In the genomic region with DNA sequence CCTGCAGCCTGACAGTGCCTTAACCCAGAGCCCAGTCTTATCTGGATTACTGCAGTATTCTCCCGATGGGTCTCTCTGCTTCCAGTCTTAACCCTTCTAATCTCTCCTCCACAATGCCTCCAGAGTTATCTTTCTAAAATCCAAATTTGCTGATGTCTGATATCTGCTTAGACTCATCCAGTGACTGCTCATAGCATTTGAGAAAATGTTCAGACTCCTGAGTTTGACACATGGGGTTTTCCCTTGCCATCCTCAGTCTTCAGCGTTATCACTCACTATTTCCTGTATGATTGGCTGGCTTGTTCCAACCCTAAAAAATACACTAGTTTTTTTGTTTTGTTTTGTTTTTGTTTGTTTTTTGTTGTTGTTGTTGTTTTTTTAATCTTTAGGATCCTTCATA, we compare ENCODE assay signal across 25 cellular contexts.
DNase-seq lines count a peak whose midpoint lies in the region; ATAC-seq and TF ChIP-seq lines count a peak whose summit lies in the region.
"Had no signal": no experiment of that assay in that cellular context is flagged by ENCODE, and none has a peak within 500 bp of the region (broad histone marks: within the 10 kb centered on the region; RNA-seq: fewer than 3 reads in every experiment).

No MANE protein-coding gene starts in this region.

- no TSS peak for BruUV-seq in MCF 10A (replicated peaks; lab: Mats Ljungman, UMichigan)

- no peaks in the 10 kb centered on the region for H3K36me3 Mint-ChIP-seq in MCF 10A (ENCODE audit: insufficient read depth, unreplicated experiment)
- H3K36me3 Mint-ChIP-seq: activated naive CD8-positive, alpha-beta T cell treated with anti-CD3 and anti-CD28 coated beads, Interleukin-2, amount 10 ng/mL, durations not matched to agents 7 days and 5 days; WTC11 had no signal

- no peak overlapping the region for H3K4me3 Mint-ChIP-seq in MCF 10A (ENCODE audit: unreplicated experiment)
- H3K4me3 Mint-ChIP-seq: activated CD4-positive, alpha-beta memory T cell treated with anti-CD3 and anti-CD28 coated beads, Interleukin-2, amount 10 ng/mL, durations not matched to agents 7 days and 5 days; activated naive CD8-positive, alpha-beta T cell treated with anti-CD3 and anti-CD28 coated beads, Interleukin-2, amount 10 ng/mL, durations not matched to agents 7 days and 5 days; dendritic cell treated with granulocyte-macrophage colony-stimulating factor and Interleukin-4, amounts not matched to agents 40 ng/mL and 50 ng/mL, for 4 days; WTC11 had no signal

- H3K27me3 ChIP-seq in breast epithelium, result no peaks in the 10 kb centered on the region
- H3K27me3 ChIP-seq in mesenchymal stem cell (ENCODE audit: control insufficient read depth in 1 of 2, insufficient read depth in 1 of 2, low read length in 2 of 2), result no peaks in the 10 kb centered on the region
- H3K27me3 ChIP-seq: vagina had no signal

- TF ChIP-seq POLR2A in breast epithelium (IDR thresholded peaks at IDR 0.05), result no peak

- intact Hi-C loops in MCF 10A (cut with micrococcal nuclease), result loop anchor here (5.0 kb wide), 1 partner anchor 194 kb away; no protein-coding TSS in a partner anchor
- intact Hi-C loops in breast epithelium (cut with DNase I; ENCODE audit: low total_unique reads), result no loop called here

- no peak overlapping the region for H3K4ac ChIP-seq in mesenchymal stem cell (ENCODE audit: low read depth in 1 of 2, low read length in 2 of 2)

- H3K27ac ChIP-seq in breast epithelium (peak overlapping the region in 1 of 2 donors; percentile 25), mesenchymal stem cell (ENCODE audit: low read length, poor library complexity, severe bottlenecking) (no peak overlapping the region)
- H3K27ac ChIP-seq: heart right ventricle, KMS-11, psoas muscle, skin epidermis, vagina had no signal

- no peak overlapping the region for H2BK5ac ChIP-seq in mesenchymal stem cell (ENCODE audit: low read depth, low read length, poor library complexity, severe bottlenecking)

- H4K91ac ChIP-seq in mesenchymal stem cell (ENCODE audit: low read length), result no peak overlapping the region

- no peak overlapping the region for H3K14ac ChIP-seq in mesenchymal stem cell (ENCODE audit: low read length in 2 of 2)

- peaks cover 11% of the 10 kb centered on the region for H3K79me1 ChIP-seq in mesenchymal stem cell (replicated peaks; ENCODE audit: low read length, poor library complexity, severe bottlenecking)

- H3K9me3 Mint-ChIP-seq in MCF 10A (ENCODE audit: unreplicated experiment), result no peaks in the 10 kb centered on the region
- H3K9me3 Mint-ChIP-seq: activated CD4-positive, alpha-beta memory T cell treated with anti-CD3 and anti-CD28 coated beads, Interleukin-2, amount 10 ng/mL, durations not matched to agents 7 days and 5 days; activated naive CD8-positive, alpha-beta T cell treated with anti-CD3 and anti-CD28 coated beads, Interleukin-2, amount 10 ng/mL, durations not matched to agents 7 days and 5 days; dendritic cell treated with granulocyte-macrophage colony-stimulating factor and Interleukin-4, amounts not matched to agents 40 ng/mL and 50 ng/mL, for 4 days; WTC11 had no signal

- H2BK15ac ChIP-seq in mesenchymal stem cell (ENCODE audit: low read depth, poor library complexity, severe bottlenecking), result no peak overlapping the region

- no peak overlapping the region for H3K4me2 ChIP-seq in mesenchymal stem cell (ENCODE audit: low read length, poor library complexity, severe bottlenecking)
- H3K4me2 ChIP-seq: KMS-11 had no signal

- H3K18ac ChIP-seq in mesenchymal stem cell (ENCODE audit: low read depth in 1 of 2, low read length in 2 of 2), result peak overlapping the region in 1 of 2 experiments; percentile 66

- DNase-seq in MCF 10A (ENCODE audit: unreplicated experiment), result no peak
- DNase-seq in breast epithelium (ENCODE audit: low spot score in 2 of 2), result no peak
- peak; percentile 33 for DNase-seq in mesenchymal stem cell
- DNase-seq in GOT3 (lab: John Stamatoyannopoulos, UW), result no peak
- DNase-seq in stimulated activated CD4-positive, alpha-beta T cell treated with anti-CD3 and anti-CD28 coated beads, Interleukin-1b, Interleukin-23, amount 100 ng/mL, for 48 hours, result no peak
- no peak for DNase-seq in cerebellar cortex (ENCODE audit: low spot score)
- DNase-seq in 8988T, result no peak
- DNase-seq: activated CD4-positive, alpha-beta memory T cell treated with anti-CD3 and anti-CD28 coated beads, Interleukin-2, amount 10 ng/mL, durations not matched to agents 7 days and 5 days; activated naive CD8-positive, alpha-beta T cell treated with anti-CD3 and anti-CD28 coated beads, Interleukin-2, amount 10 ng/mL, durations not matched to agents 7 days and 5 days; activated T-cell treated with anti-CD3 and anti-CD28 coated beads, Interleukin-2, amount 50 U/mL, for 1 hour; Calu3; heart right ventricle; left ventricle myocardium superior; NCI-H1048; NCI-H2029 treated with DMSO at 0.1 percent for 48 hours; NCI-H446; psoas muscle; stimulated activated CD4-positive, alpha-beta T cell treated with anti-CD3 and anti-CD28 coated beads, Interleukin-4, amount 100 ng/mL, for 24 hours had no signal

- H3K9me3 ChIP-seq in breast epithelium (no peaks in the 10 kb centered on the region), mesenchymal stem cell (ENCODE audit: control insufficient read depth, low read length) (no peaks in the 10 kb centered on the region)
- H3K9me3 ChIP-seq: heart right ventricle, mucosa of descending colon, psoas muscle, vagina had no signal

- TF ChIP-seq CTCF in MCF 10A (IDR thresholded peaks at IDR 0.05; ENCODE audit: unreplicated experiment), result no peak
- TF ChIP-seq CTCF in breast epithelium (IDR thresholded peaks at IDR 0.05), result no peak

- peaks cover 10% of the 10 kb centered on the region for H3K27me3 Mint-ChIP-seq in MCF 10A (ENCODE audit: insufficient read depth, unreplicated experiment)

- ATAC-seq in SK-N-SH treated with all-trans-retinoic acid at 6 μM for 48 hours, result peak; percentile 47
- ATAC-seq: heart right ventricle, left ventricle myocardium superior, mucosa of descending colon, psoas muscle, WTC11 had no signal

- H3K4me3 ChIP-seq in breast epithelium (no peak overlapping the region), mesenchymal stem cell (ENCODE audit: insufficient read depth in 1 of 2, low read depth in 1 of 2, low read length in 2 of 2) (no peak overlapping the region)
- H3K4me3 ChIP-seq: heart right ventricle, mucosa of descending colon, psoas muscle, skin epidermis, vagina had no signal

- peak overlapping the region; percentile 19 for H4K8ac ChIP-seq in mesenchymal stem cell (ENCODE audit: low read length)

- H2AK5ac ChIP-seq in mesenchymal stem cell (ENCODE audit: low read length, severe bottlenecking), result peak overlapping the region; percentile 44

- peak overlapping the region; percentile 1 for H3K27ac Mint-ChIP-seq in MCF 10A (ENCODE audit: low read depth, unreplicated experiment)
- H3K27ac Mint-ChIP-seq: activated CD4-positive, alpha-beta memory T cell treated with anti-CD3 and anti-CD28 coated beads, Interleukin-2, amount 10 ng/mL, durations not matched to agents 7 days and 5 days; activated naive CD8-positive, alpha-beta T cell treated with anti-CD3 and anti-CD28 coated beads, Interleukin-2, amount 10 ng/mL, durations not matched to agents 7 days and 5 days; dendritic cell treated with granulocyte-macrophage colony-stimulating factor and Interleukin-4, amounts not matched to agents 40 ng/mL and 50 ng/mL, for 4 days; WTC11 had no signal

- H3K4me1 ChIP-seq in breast epithelium (no peaks in the 10 kb centered on the region), mesenchymal stem cell (ENCODE audit: control insufficient read depth, insufficient read depth, low read depth, low read length) (peaks cover 2% of the 10 kb centered on the region)
- H3K4me1 ChIP-seq: heart right ventricle, psoas muscle, vagina had no signal

- no peak overlapping the region for H3K23ac ChIP-seq in mesenchymal stem cell (ENCODE audit: low read length in 2 of 2)

- POLR2A ChIA-PET in MCF 10A (lab: Yijun Ruan, JAX), result no interaction called here

- H3K36me3 ChIP-seq in breast epithelium (no peaks in the 10 kb centered on the region), mesenchymal stem cell (ENCODE audit: control insufficient read depth in 1 of 2, insufficient read depth in 2 of 2, low read depth in 1 of 2, low read length in 2 of 2) (no peaks in the 10 kb centered on the region)
- H3K36me3 ChIP-seq: heart right ventricle, vagina had no signal

- H3K4me1 Mint-ChIP-seq in MCF 10A (ENCODE audit: insufficient read depth, unreplicated experiment), result peaks cover 14% of the 10 kb centered on the region
- H3K4me1 Mint-ChIP-seq: activated CD4-positive, alpha-beta memory T cell treated with anti-CD3 and anti-CD28 coated beads, Interleukin-2, amount 10 ng/mL, durations not matched to agents 7 days and 5 days; activated naive CD8-positive, alpha-beta T cell treated with anti-CD3 and anti-CD28 coated beads, Interleukin-2, amount 10 ng/mL, durations not matched to agents 7 days and 5 days had no signal

- CTCF ChIA-PET in MCF 10A (lab: Yijun Ruan, JAX), result interaction anchor here (0.7 to 9.0 kb wide), 9 partner anchors 13 to 1279 kb away, joined by 3 to 80 read pairs (median 4); no protein-coding TSS in a partner anchor

- H2BK120ac ChIP-seq in mesenchymal stem cell (ENCODE audit: low read depth, low read length), result no peak overlapping the region

- H2AFZ ChIP-seq in mesenchymal stem cell (ENCODE audit: low read depth, low read length), result no peak overlapping the region

- 61% methylated on average over 1 of the region's 2 CpGs for WGBS in mesenchymal stem cell

- peak overlapping the region; percentile 28 for H3K9ac ChIP-seq in mesenchymal stem cell (ENCODE audit: low read length)
- H3K9ac ChIP-seq: KMS-11 had no signal

- H2BK12ac ChIP-seq in mesenchymal stem cell (ENCODE audit: low read length in 2 of 2), result peak overlapping the region in 1 of 2 experiments; percentile 18

TF ChIP-seq in SK-N-SH treated with all-trans-retinoic acid at 6 μM for 48 hours, 23 proteins besides CTCF, POLR2A, EP300 and RAD21 (continues in another document):
- no peak for TF ChIP-seq RARB (CRISPR knock-in tag; IDR thresholded peaks at IDR 0.05)
- no peak for TF ChIP-seq ISL1 (CRISPR knock-in tag; IDR thresholded peaks at IDR 0.05)
- TF ChIP-seq, protein P1, sequence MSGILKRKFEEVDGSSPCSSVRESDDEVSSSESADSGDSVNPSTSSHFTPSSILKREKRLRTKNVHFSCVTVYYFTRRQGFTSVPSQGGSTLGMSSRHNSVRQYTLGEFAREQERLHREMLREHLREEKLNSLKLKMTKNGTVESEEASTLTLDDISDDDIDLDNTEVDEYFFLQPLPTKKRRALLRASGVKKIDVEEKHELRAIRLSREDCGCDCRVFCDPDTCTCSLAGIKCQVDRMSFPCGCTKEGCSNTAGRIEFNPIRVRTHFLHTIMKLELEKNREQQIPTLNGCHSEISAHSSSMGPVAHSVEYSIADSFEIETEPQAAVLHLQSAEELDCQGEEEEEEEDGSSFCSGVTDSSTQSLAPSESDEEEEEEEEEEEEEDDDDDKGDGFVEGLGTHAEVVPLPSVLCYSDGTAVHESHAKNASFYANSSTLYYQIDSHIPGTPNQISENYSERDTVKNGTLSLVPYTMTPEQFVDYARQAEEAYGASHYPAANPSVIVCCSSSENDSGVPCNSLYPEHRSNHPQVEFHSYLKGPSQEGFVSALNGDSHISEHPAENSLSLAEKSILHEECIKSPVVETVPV (CRISPR knock-in tag; IDR thresholded peaks at IDR 0.05), result no peak
